8 cellular contexts compared by ENCODE assay signal in the genomic region with DNA sequence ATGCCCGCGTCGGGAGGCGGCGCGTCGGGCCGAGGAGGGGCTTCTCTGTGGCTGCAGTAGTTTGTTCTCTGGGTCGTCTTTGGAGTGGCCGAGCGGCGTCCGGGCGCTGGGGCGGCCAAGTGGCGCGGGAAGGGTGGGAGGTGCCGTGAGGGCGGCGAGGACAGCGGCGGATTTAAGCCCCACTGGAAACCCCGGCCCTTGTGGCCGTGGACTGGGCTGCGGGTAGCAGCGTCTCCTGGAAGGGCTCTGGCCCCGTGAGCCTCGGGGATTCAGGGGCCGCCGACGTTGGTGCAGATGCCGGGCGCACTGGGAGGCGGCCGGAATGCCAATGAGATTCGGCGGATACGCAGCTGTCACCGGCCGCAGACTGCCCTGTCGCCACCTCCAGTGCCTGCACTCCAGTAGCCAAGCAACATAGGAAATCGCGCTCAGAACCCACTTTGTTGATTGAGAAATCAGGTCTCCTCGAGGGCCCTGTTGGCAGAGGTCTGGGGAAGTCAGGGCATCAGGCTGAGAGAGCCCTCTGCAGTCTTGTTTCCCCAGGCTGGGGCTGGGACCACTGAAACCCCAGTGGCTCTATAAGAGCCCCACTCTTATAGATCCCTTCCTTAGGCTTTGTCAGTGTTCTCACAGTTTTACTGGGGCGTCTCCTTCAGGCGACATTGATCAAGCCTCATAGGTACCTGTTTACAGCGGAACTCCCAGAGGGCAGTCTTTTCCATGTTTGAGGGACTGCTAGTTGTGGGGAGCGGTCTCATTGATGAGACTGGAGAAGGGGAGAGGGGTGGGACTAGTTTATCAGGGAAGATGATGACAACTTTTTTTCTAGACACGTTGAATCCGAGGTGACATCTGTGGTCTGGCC. TPM values are rescaled to one million over a fixed set of nuclear protein-coding genes. Genes with fewer than 3 reads are reported as not detected.
DNase-seq lines count a peak whose midpoint lies in the region; ATAC-seq and TF ChIP-seq lines count a peak whose summit lies in the region.

No MANE protein-coding gene starts in this region.

- intact Hi-C loops in breast epithelium (cut with DNase I; ENCODE audit: low total_unique reads): no loop called here

- peak overlapping the region; percentile 98 to 99 for H3K27ac ChIP-seq in breast epithelium

- H3K9me3 ChIP-seq in breast epithelium: no peaks in the 10 kb centered on the region

- DNase-seq in stimulated activated CD4-positive, alpha-beta T cell treated with anti-CD3 and anti-CD28 coated beads, Interleukin-15, amount 100 ng/mL, for 24 hours: peak; percentile 35
- DNase-seq in stimulated activated CD4-positive, alpha-beta T cell treated with anti-CD3 and anti-CD28 coated beads, Interleukin-1b, Interleukin-23, amount 100 ng/mL, for 48 hours: no peak
- DNase-seq in OCI-M1 (lab: John Stamatoyannopoulos, UW) (peak; percentile 59), breast epithelium (ENCODE audit: low spot score in 2 of 2) (peak in 1 of 2 donors; percentile 37), islet precursor cell (peak; percentile 66), cerebellum (ENCODE audit: low spot score) (no peak)
- DNase-seq in stimulated activated CD8-positive, alpha-beta memory T cell treated with anti-CD3 and anti-CD28 coated beads, Interleukin-4, amount 100 ng/mL, for 48 hours: peak; percentile 44

- no peaks in the 10 kb centered on the region for H3K27me3 ChIP-seq in breast epithelium

- H3K4me3 ChIP-seq in breast epithelium: peak overlapping the region; percentile 67 to 89 (median 89)

- peak; percentile 14 for ATAC-seq in HG02970 (IDR thresholded peaks at IDR 0.05; ENCODE audit: low FRiP score, unreplicated experiment)

- TF ChIP-seq CTCF in breast epithelium (IDR thresholded peaks at IDR 0.05): no peak

- TF ChIP-seq POLR2A in breast epithelium (IDR thresholded peaks at IDR 0.05): no peak

- H3K4me1 ChIP-seq in breast epithelium: peaks cover 0 to 17% of the 10 kb centered on the region in 2 donors

- H3K36me3 ChIP-seq in breast epithelium: no peaks in the 10 kb centered on the region

RNA-seq across cellular contexts. Expression of gene GZF1, which starts 0.6 kb away (rescaled TPM):
- 10 to 100 TPM; 19.0 to 24.3 (median 19.9) TPM for total RNA-seq in breast epithelium
- 22.6 TPM for total RNA-seq in cerebellum

RNA-seq across cellular contexts. Expression of gene NXT1, which starts 12.0 kb away (rescaled TPM):
- total RNA-seq in breast epithelium (10 to 100 TPM; 25.9 to 42.9 (median 33.2) TPM), cerebellum (11.4 TPM)

RNA-seq across cellular contexts. Expression of gene NAPB, which starts 58.7 kb away (rescaled TPM):
- total RNA-seq in breast epithelium (10 to 100 TPM; 10.4 to 20.1 (median 16.1) TPM), cerebellum (74.7 TPM)

Comparison
In these comparisons a context has a peak if more than half of its experiments do, and no peak if none do; other contexts are left out.
1. DNase-seq: peak in stimulated activated CD4-positive, alpha-beta T cell treated with anti-CD3 and anti-CD28 coated beads, Interleukin-15, amount 100 ng/mL, for 24 hours (single experiment), OCI-M1 (single experiment), islet precursor cell (single experiment) and stimulated activated CD8-positive, alpha-beta memory T cell treated with anti-CD3 and anti-CD28 coated beads, Interleukin-4, amount 100 ng/mL, for 48 hours (single experiment); none in stimulated activated CD4-positive, alpha-beta T cell treated with anti-CD3 and anti-CD28 coated beads, Interleukin-1b, Interleukin-23, amount 100 ng/mL, for 48 hours (single experiment) and cerebellum (single experiment).